In genomic region chr5:177429248-177430045, GRCh38 we compare ENCODE assay signal across 8 cellular contexts. TPM values are rescaled to one million over a fixed set of nuclear protein-coding genes. Genes with fewer than 3 reads are reported as not detected.
DNase-seq lines count a peak whose midpoint lies in the region; ATAC-seq and TF ChIP-seq lines count a peak whose summit lies in the region.

No MANE protein-coding gene starts in this region.

- intact Hi-C loops in mucosa of descending colon (cut with DNase I, micrococcal nuclease), result no loop called here
- intact Hi-C loops in Caco-2 (cut with micrococcal nuclease; ENCODE audit: unreplicated experiment), result no loop called here

- no TSS peak for BruUV-seq in Caco-2 (replicated peaks; lab: Mats Ljungman, UMichigan)

- peaks cover 12% of the 10 kb centered on the region for H3K4me1 Mint-ChIP-seq in Caco-2 (ENCODE audit: low read depth, unreplicated experiment)

- POLR2A ChIA-PET in Caco-2 (lab: Charles Lee), result interaction anchor here (0.7 kb wide), 1 partner anchor 8 kb away, joined by 5 read pairs; no protein-coding TSS in a partner anchor

- CTCF ChIA-PET in Caco-2 (lab: Charles Lee), result interaction anchor here (0.7 kb wide), 2 partner anchors 16 to 79 kb away, joined by 3 to 4 read pairs; no protein-coding TSS in a partner anchor

- H3K27me3 ChIP-seq in Caco-2 (replicated peaks; ENCODE audit: control insufficient read depth, insufficient read depth, low read length), result no peaks in the 10 kb centered on the region

- DNase-seq in CMK (ENCODE audit: low read depth) (peak; percentile 70), SIG-M5 (lab: John Stamatoyannopoulos, UW) (peak; percentile 92), mucosa of descending colon (peak; percentile 64 to 91 (median 69)), Caco-2 (no peak), dedifferentiated amniotic fluid mesenchymal stem cell (ENCODE audit: extremely low spot score) (no peak)
- DNase-seq in activated gamma-delta T cell treated with anti-CD3 and anti-CD28 coated beads, Interleukin-2, amount 50 U/mL, for 16 hours (ENCODE audit: low read depth), result peak; percentile 87
- DNase-seq in stimulated activated naive CD4-positive, alpha-beta T cell (lab: John Stamatoyannopoulos, UW), result peak; percentile 68 to 84 (median 76)

- TF ChIP-seq CTCF in mucosa of descending colon (IDR thresholded peaks at IDR 0.05), result no peak
- no peak for TF ChIP-seq CTCF in Caco-2 (IDR thresholded peaks at IDR 0.05; ENCODE audit: insufficient read depth in 1 of 2, low read depth in 1 of 2, low read length in 1 of 2, severe bottlenecking in 1 of 2, unreplicated experiment in 1 of 2)

- H3K27ac Mint-ChIP-seq in Caco-2 (ENCODE audit: unreplicated experiment), result no peak overlapping the region

- H3K36me3 ChIP-seq in mucosa of descending colon (ENCODE audit: low read depth), result peaks cover 7% of the 10 kb centered on the region
- H3K36me3 ChIP-seq in Caco-2 (ENCODE audit: control insufficient read depth, insufficient read depth, low read length), result peaks cover 2% of the 10 kb centered on the region

- H3K27me3 Mint-ChIP-seq in Caco-2 (ENCODE audit: insufficient read depth, unreplicated experiment), result no peaks in the 10 kb centered on the region

- H3K36me3 Mint-ChIP-seq in Caco-2 (ENCODE audit: insufficient read depth, unreplicated experiment), result peaks cover 18% of the 10 kb centered on the region

- H3K4me3 Mint-ChIP-seq in Caco-2 (ENCODE audit: unreplicated experiment), result no peak overlapping the region

- H3K9me3 ChIP-seq in mucosa of descending colon (no peaks in the 10 kb centered on the region), Caco-2 (no peaks in the 10 kb centered on the region)

- no peaks in the 10 kb centered on the region for H3K9me3 Mint-ChIP-seq in Caco-2 (ENCODE audit: unreplicated experiment)

- H3K4me3 ChIP-seq in mucosa of descending colon (no peak overlapping the region), Caco-2 (ENCODE audit: low read depth, low read length) (no peak overlapping the region)

- ATAC-seq in mucosa of descending colon, result peak; percentile 4
- no peak for ATAC-seq in HG03565 (IDR thresholded peaks at IDR 0.05; ENCODE audit: unreplicated experiment)

- H3K4me1 ChIP-seq in mucosa of descending colon (ENCODE audit: low read depth), result peaks cover 33% of the 10 kb centered on the region
- H3K4me1 ChIP-seq in Caco-2, result peaks cover 15% of the 10 kb centered on the region

RNA-seq across cellular contexts. Expression of gene GRK6, which starts 3.0 kb away (rescaled TPM):
- total RNA-seq in mucosa of descending colon (10 to 100 TPM; 38.4 to 48.1 (median 46.7) TPM), Caco-2 (2022) (64.4 and 71.9 TPM in 2 replicates)

RNA-seq across cellular contexts. Expression of gene PRR7, which starts 17.2 kb away (rescaled TPM):
- total RNA-seq in mucosa of descending colon (1 to 10 TPM; 1.1 to 1.2 (median 1.2) TPM), Caco-2 (2022) (4.7 and 5.7 TPM in 2 replicates)

RNA-seq across cellular contexts. Expression of gene F12, which starts 20.1 kb away (rescaled TPM):
- total RNA-seq in mucosa of descending colon, result 1 to 10 TPM; 3.0 to 9.2 (median 7.0) TPM
- total RNA-seq in Caco-2 (2022), result 13.3 and 14.0 TPM in 2 replicates

RNA-seq across cellular contexts. Expression of gene PFN3, which starts 29.0 kb away (rescaled TPM):
- total RNA-seq in mucosa of descending colon (not detected), Caco-2 (2022) (not detected in 2 replicates)

RNA-seq across cellular contexts. Expression of gene DBN1, which starts 44.0 kb away (rescaled TPM):
- 10 to 100 TPM; 12.1 to 61.8 (median 17.2) TPM for total RNA-seq in mucosa of descending colon
- total RNA-seq in Caco-2 (2022), result 139 and 144 TPM in 2 replicates

Comparison
In these comparisons a context has a peak if more than half of its experiments do, and no peak if none do; other contexts are left out.
1. DNase-seq: peak in CMK (single experiment), SIG-M5 (single experiment), activated gamma-delta T cell treated with anti-CD3 and anti-CD28 coated beads, Interleukin-2, amount 50 U/mL, for 16 hours (single experiment), mucosa of descending colon (3 of 3) and stimulated activated naive CD4-positive, alpha-beta T cell (6 of 6); none in Caco-2 (0 of 2) and dedifferentiated amniotic fluid mesenchymal stem cell (single experiment).